ENCODE assay signal across 7 cellular contexts in genomic region chr7:874036-874749, GRCh38. TPM values are rescaled to one million over a fixed set of nuclear protein-coding genes. Genes with fewer than 3 reads are reported as not detected.
DNase-seq lines count a peak whose midpoint lies in the region; ATAC-seq and TF ChIP-seq lines count a peak whose summit lies in the region.

No MANE protein-coding gene starts in this region.

- H3K36me3 ChIP-seq in skeletal muscle tissue (ENCODE audit: control insufficient read depth in 3 of 3, insufficient read depth in 3 of 3, low read length in 3 of 3), result peaks cover 30 to 37% (median 32%) of the 10 kb centered on the region in 3 donors

- no peak overlapping the region for H3K4me3 ChIP-seq in fibroblast of pulmonary artery (replicated peaks; ENCODE audit: low read depth, low read length)
- H3K4me3 ChIP-seq in skeletal muscle tissue (ENCODE audit: low read length in 3 of 3), result no peak overlapping the region

- H3K4me3 Mint-ChIP-seq in HFFc6, result no peak overlapping the region

- H3K9me3 Mint-ChIP-seq in HFFc6, result no peaks in the 10 kb centered on the region

- H3K9ac ChIP-seq in skeletal muscle tissue (ENCODE audit: low read depth in 1 of 3, low read length in 3 of 3), result peak overlapping the region in 2 of 3 donors; percentile 23 to 42

- no peaks in the 10 kb centered on the region for H3K9me3 ChIP-seq in skeletal muscle tissue (ENCODE audit: control insufficient read depth in 3 of 3, low read length in 3 of 3)

- peak overlapping the region; percentile 83 for H3K27ac Mint-ChIP-seq in HFFc6

- no peak for ATAC-seq in HG02970 (IDR thresholded peaks at IDR 0.05; ENCODE audit: low FRiP score, unreplicated experiment)
- ATAC-seq in GM19455 (IDR thresholded peaks at IDR 0.05; ENCODE audit: unreplicated experiment), result no peak
- ATAC-seq in GM21723 (IDR thresholded peaks at IDR 0.05; ENCODE audit: unreplicated experiment), result no peak

- H3K36me3 Mint-ChIP-seq in HFFc6 (ENCODE audit: low read depth), result peaks cover 21% of the 10 kb centered on the region

- peaks cover 19% of the 10 kb centered on the region for H3K4me1 Mint-ChIP-seq in HFFc6 (ENCODE audit: low read depth)

- DNase-seq in HFFc6, result no peak
- DNase-seq in fibroblast of pulmonary artery (ENCODE audit: low read depth), result peak; percentile 26

- peaks cover 30 to 39% (median 36%) of the 10 kb centered on the region in 3 donors for H3K4me1 ChIP-seq in skeletal muscle tissue (ENCODE audit: control insufficient read depth in 3 of 3, insufficient read depth in 3 of 3, low read length in 3 of 3)

- H3K27ac ChIP-seq in VCaP (peak overlapping the region; percentile 74), skeletal muscle tissue (ENCODE audit: low read depth, low read length) (peak overlapping the region; percentile 43)

- H3K27me3 ChIP-seq in skeletal muscle tissue (ENCODE audit: control insufficient read depth in 3 of 3, insufficient read depth in 3 of 3, low read length in 3 of 3), result no peaks in the 10 kb centered on the region

- no peak for TF ChIP-seq CTCF in HFFc6 (IDR thresholded peaks at IDR 0.05)
- TF ChIP-seq CTCF in VCaP (conservative IDR thresholded peaks at IDR 0.05), result no peak
- TF ChIP-seq CTCF in fibroblast of pulmonary artery (IDR thresholded peaks at IDR 0.05; ENCODE audit: low read length, missing control alignments), result no peak

- no peaks in the 10 kb centered on the region; the same call in 1 of the 2 replicates for H3K27me3 Mint-ChIP-seq in HFFc6 (ENCODE audit: insufficient read depth)

RNA-seq across cellular contexts. Expression of gene GET4, which starts 2.2 kb away (rescaled TPM):
- total RNA-seq in HFFc6 (2021; fragmentation: NEBNext Ultra II Directional; extraction: Animal tissue kit (Norgen Biotek cat#: 25700)), result 10 to 100 TPM; 21.3 to 26.3 (median 25.5) TPM
- total RNA-seq in skeletal muscle tissue, result 25.1 TPM

RNA-seq across cellular contexts. Expression of gene SUN1, which starts 41.9 kb away (rescaled TPM):
- 10 to 100 TPM; 51.0 to 69.8 (median 61.2) TPM for total RNA-seq in HFFc6 (2021; fragmentation: NEBNext Ultra II Directional; extraction: Animal tissue kit (Norgen Biotek cat#: 25700))
- 180 TPM for total RNA-seq in skeletal muscle tissue
